In genomic region chr16:11851301-11852091, GRCh38 we compare ENCODE assay signal across 8 cellular contexts. TPM values are rescaled to one million over a fixed set of nuclear protein-coding genes. Genes with fewer than 3 reads are reported as not detected.
DNase-seq lines count a peak whose midpoint lies in the region; ATAC-seq and TF ChIP-seq lines count a peak whose summit lies in the region.

TSS of gene RSL1D1 (minus strand) at chr16:11851542. CDS start at chr16:11851512, 30 bp downstream.

- H3K27ac ChIP-seq in thoracic aorta: peak within 1 kb of the TSS; percentile 83 to 86

- peak within 1 kb of the TSS; percentile 98 for H3K4me3 Mint-ChIP-seq in osteocyte (ENCODE audit: unreplicated experiment)

- TF ChIP-seq POLR2A in GM10847 (IDR thresholded peaks at IDR 0.05; ENCODE audit: extremely low read depth, insufficient read length): peak; percentile 88

- H3K4me1 Mint-ChIP-seq in osteocyte (ENCODE audit: unreplicated experiment): peaks cover 36% of the 10 kb centered on the region

- H3K36me3 ChIP-seq in thoracic aorta: peaks cover 8% of the 10 kb centered on the region

- H3K9me3 Mint-ChIP-seq in activated naive CD4-positive, alpha-beta T cell treated with anti-CD3 and anti-CD28 coated beads, Interleukin-2, amount 50 U/mL, for 72 hours: no peaks in the 10 kb centered on the region
- H3K9me3 Mint-ChIP-seq in osteocyte (ENCODE audit: unreplicated experiment): no peaks in the 10 kb centered on the region

- ATAC-seq in HG02642 (IDR thresholded peaks at IDR 0.05; ENCODE audit: poor library complexity, unreplicated experiment) (peak; percentile 88), thoracic aorta (ENCODE audit: insufficient number of reproducible peaks, low FRiP score, low read depth) (peak; percentile 94)
- peak; percentile 92 for ATAC-seq in activated naive CD4-positive, alpha-beta T cell treated with anti-CD3 and anti-CD28 coated beads, Interleukin-2, amount 50 U/mL, for 72 hours

- H3K9me3 ChIP-seq in thoracic aorta: no peaks in the 10 kb centered on the region

- peaks cover 35 to 69% of the 10 kb centered on the region in 2 donors for H3K36me3 Mint-ChIP-seq in activated naive CD4-positive, alpha-beta T cell treated with anti-CD3 and anti-CD28 coated beads, Interleukin-2, amount 50 U/mL, for 72 hours
- H3K36me3 Mint-ChIP-seq in osteocyte (ENCODE audit: unreplicated experiment): peaks cover 20% of the 10 kb centered on the region

- DNase-seq in NCI-H1105 (lab: John Stamatoyannopoulos, UW) (peak; percentile 75), SKM-1 (lab: John Stamatoyannopoulos, UW; ENCODE audit: unreplicated experiment) (peak; percentile 88), glomerular visceral epithelial cell (ENCODE audit: extremely low spot score) (peak; percentile 93), osteocyte (ENCODE audit: extremely low spot score, unreplicated experiment) (peak; percentile 97), thoracic aorta (ENCODE audit: low spot score) (peak; percentile 53)
- DNase-seq in activated naive CD4-positive, alpha-beta T cell treated with anti-CD3 and anti-CD28 coated beads, Interleukin-2, amount 50 U/mL, for 72 hours (ENCODE audit: low spot score in 2 of 2): peak; percentile 94 to 96

- H3K4me1 ChIP-seq in thoracic aorta (ENCODE audit: control insufficient read depth in 1 of 2, low read depth in 2 of 2): peaks cover 27 to 31% of the 10 kb centered on the region in 2 donors

- no peaks in the 10 kb centered on the region for H3K27me3 ChIP-seq in thoracic aorta (replicated peaks; ENCODE audit: insufficient read depth)

- H3K27me3 Mint-ChIP-seq in osteocyte (ENCODE audit: unreplicated experiment): no peaks in the 10 kb centered on the region

- H3K27ac Mint-ChIP-seq in activated naive CD4-positive, alpha-beta T cell treated with anti-CD3 and anti-CD28 coated beads, Interleukin-2, amount 50 U/mL, for 72 hours: peak within 1 kb of the TSS; percentile 98 to 99
- H3K27ac Mint-ChIP-seq in osteocyte (ENCODE audit: unreplicated experiment): peak within 1 kb of the TSS; percentile 92

- TF ChIP-seq CTCF in osteocyte (IDR thresholded peaks at IDR 0.05): no peak
- no peak for TF ChIP-seq CTCF in thoracic aorta (IDR thresholded peaks at IDR 0.05)

- H3K4me3 ChIP-seq in thoracic aorta: peak within 1 kb of the TSS; percentile 83

RNA-seq across cellular contexts. Expression of gene RSL1D1, which starts in this region (rescaled TPM):
- 100 to 1,000 TPM; 255 to 326 TPM for total RNA-seq in activated naive CD4-positive, alpha-beta T cell treated with anti-CD3 and anti-CD28 coated beads, Interleukin-2, amount 50 U/mL, for 72 hours
- total RNA-seq in osteocyte (122 and 128 TPM in 2 replicates), thoracic aorta (100 to 1,000 TPM in 1 of 2 donors, 10 to 100 TPM in 1; 51.2 to 184 TPM)

Comparison
In these comparisons a context has a peak if more than half of its experiments do, and no peak if none do; other contexts are left out.
1. Peak in every context shown above with its lines: DNase-seq, ATAC-seq, H3K4me3 ChIP-seq and H3K27ac ChIP-seq.